In genomic region chr14:75307700-75308379, GRCh38 we compare ENCODE assay signal across 8 cellular contexts. TPM values are rescaled to one million over a fixed set of nuclear protein-coding genes. Genes with fewer than 3 reads are reported as not detected.
DNase-seq lines count a peak whose midpoint lies in the region; ATAC-seq and TF ChIP-seq lines count a peak whose summit lies in the region.

No MANE protein-coding gene starts in this region.

- H3K27me3 ChIP-seq in left lung, result no peaks in the 10 kb centered on the region

- H3K4me1 ChIP-seq in left lung, result peaks cover 5 to 40% of the 10 kb centered on the region in 2 donors

- peak; percentile 95 for TF ChIP-seq CTCF in HFFc6 (IDR thresholded peaks at IDR 0.05)
- peak; percentile 96 for TF ChIP-seq CTCF in choroid plexus epithelial cell (conservative IDR thresholded peaks at IDR 0.05; ENCODE audit: low read depth, low read length)
- TF ChIP-seq CTCF in left lung (IDR thresholded peaks at IDR 0.05), result peak; percentile 68 to 95

- H3K4me3 Mint-ChIP-seq in HFFc6, result no peak overlapping the region

- no peaks in the 10 kb centered on the region for H3K36me3 Mint-ChIP-seq in HFFc6 (ENCODE audit: low read depth)

- H3K27ac ChIP-seq in left lung, result no peak overlapping the region

- H3K27ac Mint-ChIP-seq in HFFc6, result no peak overlapping the region

- no peaks in the 10 kb centered on the region for H3K36me3 ChIP-seq in left lung

- peak; percentile 77 for ATAC-seq in left lung
- no peak for ATAC-seq in GM19035 (IDR thresholded peaks at IDR 0.05; ENCODE audit: unreplicated experiment)

- H3K9me3 ChIP-seq in left lung, result no peaks in the 10 kb centered on the region

- DNase-seq in C1 segment of cervical spinal cord (lab: John Stamatoyannopoulos, UW) (peak; percentile 11 to 83 (median 60)), HFFc6 (peak; percentile 69), NCI-H524 (lab: John Stamatoyannopoulos, UW) (peak; percentile 93 to 96), choroid plexus epithelial cell (ENCODE audit: low read depth) (peak; percentile 90), left lung (peak; percentile 86 to 91)
- DNase-seq in activated CD4-positive, alpha-beta T cell treated with anti-CD3 and anti-CD28 coated beads for 4 hours, result peak; percentile 67 to 77
- peak in 2 of 3 donors; percentile 33 to 60 for DNase-seq in stimulated activated CD4-positive, alpha-beta T cell treated with anti-CD3 and anti-CD28 coated beads, TNF-alpha, amount 100 ng/mL, for 1 hour (ENCODE audit: low read depth in 3 of 3, low spot score in 1 of 3)

- H3K9me3 Mint-ChIP-seq in HFFc6, result no peaks in the 10 kb centered on the region

- H3K4me1 Mint-ChIP-seq in HFFc6 (ENCODE audit: low read depth), result peaks cover 17% of the 10 kb centered on the region

- H3K27me3 Mint-ChIP-seq in HFFc6 (ENCODE audit: insufficient read depth), result peaks cover 15% of the 10 kb centered on the region

- intact Hi-C loops in left lung (cut with DNase I), result loop anchor here in 1 of 2 donors (5.0 kb wide), 1 partner anchor 254 kb away; no protein-coding TSS in a partner anchor

- H3K4me3 ChIP-seq in choroid plexus epithelial cell (ENCODE audit: low read depth, low read length), result no peak overlapping the region
- H3K4me3 ChIP-seq in left lung, result no peak overlapping the region

RNA-seq across cellular contexts. Expression of gene FOS, which starts 29.2 kb away (rescaled TPM):
- 100 to 1,000 TPM; 118 to 368 (median 342) TPM for total RNA-seq in HFFc6 (2021; fragmentation: NEBNext Ultra II Directional; extraction: Animal tissue kit (Norgen Biotek cat#: 25700))
- total RNA-seq in left lung, result 100 to 1,000 TPM in 1 of 2 donors, 10 to 100 TPM in 1; 92.2 to 264 TPM
